ENCODE assay signal across 8 cellular contexts in genomic region chr9:129383415-129384088, GRCh38.
DNase-seq lines count a peak whose midpoint lies in the region; ATAC-seq and TF ChIP-seq lines count a peak whose summit lies in the region.

No MANE protein-coding gene starts in this region.

- peaks cover 26% of the 10 kb centered on the region for H3K4me1 ChIP-seq in lower lobe of right lung
- no peaks in the 10 kb centered on the region for H3K4me1 ChIP-seq in SJCRH30

- no peaks in the 10 kb centered on the region for H3K9me3 ChIP-seq in lower lobe of right lung
- H3K9me3 ChIP-seq in SJCRH30 (replicated peaks): no peaks in the 10 kb centered on the region

- intact Hi-C loops in activated CD4-positive, alpha-beta memory T cell treated with anti-CD3 and anti-CD28 coated beads for 36 hours (cut with micrococcal nuclease): loop anchor here (10.0 kb wide), 2 partner anchors 209 to 221 kb away; partner anchors contain the start of gene IER5L
- intact Hi-C loops in dorsolateral prefrontal cortex (cut with DNase I) (no loop called here), lower lobe of right lung (cut with DNase I) (no loop called here)

- TF ChIP-seq CTCF in dorsolateral prefrontal cortex (IDR thresholded peaks at IDR 0.05 in 54 of 56, conservative IDR thresholded peaks at IDR 0.05 in 2 of 56; ENCODE audit: low read depth in 1 of 56, partially characterized antibody in 56 of 56) (peak in 27 of 56 donors; percentile 1 to 42 (median 18)), lower lobe of right lung (IDR thresholded peaks at IDR 0.05) (peak; percentile 23)

- H3K27me3 ChIP-seq in dorsolateral prefrontal cortex (no peaks in the 10 kb centered on the region), lower lobe of right lung (ENCODE audit: low read depth) (no peaks in the 10 kb centered on the region), SJCRH30 (peaks cover 4% of the 10 kb centered on the region; the same call in 1 of the 2 replicates)

- peak overlapping the region in 58 of 59 donors; percentile 30 to 98 (median 94) for H3K27ac ChIP-seq in dorsolateral prefrontal cortex
- H3K27ac ChIP-seq in lower lobe of right lung: peak overlapping the region; percentile 98
- H3K27ac ChIP-seq in SJCRH30: no peak overlapping the region

- peak overlapping the region; percentile 61 for H3K4me3 Mint-ChIP-seq in activated CD4-positive, alpha-beta memory T cell treated with anti-CD3 and anti-CD28 coated beads for 36 hours

- no peaks in the 10 kb centered on the region for H3K9me3 Mint-ChIP-seq in activated CD4-positive, alpha-beta memory T cell treated with anti-CD3 and anti-CD28 coated beads for 36 hours

- DNase-seq in DMS 273 (lab: John Stamatoyannopoulos, UW; ENCODE audit: unreplicated experiment) (peak; percentile 84), NCI-H2029 treated with DMSO at 0.1 percent for 48 hours (lab: John Stamatoyannopoulos, UW) (peak; percentile 30), dorsolateral prefrontal cortex (peak; percentile 46 to 84 (median 70)), lower lobe of right lung (peak; percentile 90), SJCRH30 (no peak)
- peak; percentile 74 for DNase-seq in activated CD4-positive, alpha-beta memory T cell treated with anti-CD3 and anti-CD28 coated beads for 36 hours
- DNase-seq in stimulated activated CD4-positive, alpha-beta T cell treated with anti-CD3 and anti-CD28 coated beads, Interleukin-4, amount 100 ng/mL, for 4 hours: peak; percentile 63 to 66

- H3K36me3 Mint-ChIP-seq in activated CD4-positive, alpha-beta memory T cell treated with anti-CD3 and anti-CD28 coated beads for 36 hours: no peaks in the 10 kb centered on the region

- POLR2A ChIA-PET in activated CD4-positive, alpha-beta memory T cell treated with anti-CD3 and anti-CD28 coated beads for 36 hours (lab: Charles Lee): interaction anchor here (1.2 kb wide), 1 partner anchor 77 kb away, joined by 3 read pairs; no protein-coding TSS in a partner anchor

- ATAC-seq in GM21825 (IDR thresholded peaks at IDR 0.05; ENCODE audit: unreplicated experiment) (peak; percentile 72), lower lobe of right lung (peak; percentile 89 to 90)

- no peaks in the 10 kb centered on the region for H3K4me1 Mint-ChIP-seq in activated CD4-positive, alpha-beta memory T cell treated with anti-CD3 and anti-CD28 coated beads for 36 hours (ENCODE audit: low read depth)

- H3K36me3 ChIP-seq in lower lobe of right lung (no peaks in the 10 kb centered on the region), SJCRH30 (no peaks in the 10 kb centered on the region)

- CTCF ChIA-PET in activated CD4-positive, alpha-beta memory T cell treated with anti-CD3 and anti-CD28 coated beads for 36 hours (lab: Charles Lee): interaction anchor here (0.7 to 1.6 kb wide), 5 partner anchors 10 to 750 kb away, joined by 3 to 5 read pairs (median 3); no protein-coding TSS in a partner anchor

- H3K27me3 Mint-ChIP-seq in activated CD4-positive, alpha-beta memory T cell treated with anti-CD3 and anti-CD28 coated beads for 36 hours: no peaks in the 10 kb centered on the region

- peak overlapping the region; percentile 23 for H3K27ac Mint-ChIP-seq in activated CD4-positive, alpha-beta memory T cell treated with anti-CD3 and anti-CD28 coated beads for 36 hours

- peak overlapping the region; percentile 22 to 76 (median 62) for H3K4me3 ChIP-seq in dorsolateral prefrontal cortex
- peak overlapping the region; percentile 68 for H3K4me3 ChIP-seq in lower lobe of right lung
- H3K4me3 ChIP-seq in SJCRH30: no peak overlapping the region

Comparison
In these comparisons a context has a peak if more than half of its experiments do, and no peak if none do; other contexts are left out.
1. DNase-seq: peak in DMS 273 (single experiment), NCI-H2029 treated with DMSO at 0.1 percent for 48 hours (single experiment), activated CD4-positive, alpha-beta memory T cell treated with anti-CD3 and anti-CD28 coated beads for 36 hours (single experiment), dorsolateral prefrontal cortex (10 of 10), lower lobe of right lung (single experiment) and stimulated activated CD4-positive, alpha-beta T cell treated with anti-CD3 and anti-CD28 coated beads, Interleukin-4, amount 100 ng/mL, for 4 hours (2 of 2); none in SJCRH30 (0 of 2).